Comparison of ENCODE assay signal across 9 cellular contexts in the genomic region with DNA sequence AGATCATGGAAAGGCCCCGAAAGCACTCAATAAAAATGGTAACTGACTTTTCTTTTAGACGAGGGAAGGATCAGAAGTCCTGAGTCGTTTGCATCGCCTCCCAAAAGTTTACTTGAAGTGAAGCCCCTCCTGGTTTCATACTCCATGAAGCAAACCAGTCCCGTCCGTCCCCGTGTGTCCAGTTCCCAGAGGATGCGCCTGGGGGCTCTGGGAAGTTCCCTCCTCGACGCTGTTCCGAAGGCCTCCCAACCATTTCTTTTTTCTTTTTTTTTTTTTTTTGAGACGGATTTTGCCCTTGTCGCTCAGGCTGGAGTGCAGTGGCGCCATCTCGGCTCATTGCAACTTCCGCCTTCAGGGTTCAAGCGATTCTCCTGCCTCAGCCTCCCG. TPM values are rescaled to one million over a fixed set of nuclear protein-coding genes. Genes with fewer than 3 reads are reported as not detected.
A peak's percentile ranks its signal among the peaks of the same experiment; 100 is the strongest.
DNase-seq lines count a peak whose midpoint lies in the region; ATAC-seq and TF ChIP-seq lines count a peak whose summit lies in the region.
"Had no signal": no experiment of that assay in that cellular context is flagged by ENCODE, and none has a peak within 500 bp of the region (broad histone marks: within the 10 kb centered on the region; RNA-seq: fewer than 3 reads in every experiment).

No MANE protein-coding gene starts in this region.

- no peaks in the 10 kb centered on the region for H3K79me2 ChIP-seq in PC-3 (ENCODE audit: low read length)

- ATAC-seq in PC-3, result no peak
- no peak for ATAC-seq in HG03378 (IDR thresholded peaks at IDR 0.05; ENCODE audit: unreplicated experiment)
- ATAC-seq in HG02852 (IDR thresholded peaks at IDR 0.05; ENCODE audit: unreplicated experiment), result no peak

- TF ChIP-seq CTCF in PC-3 (conservative IDR thresholded peaks at IDR 0.05; ENCODE audit: low read depth, low read length) (no peak), epithelial cell of esophagus (IDR thresholded peaks at IDR 0.05; ENCODE audit: insufficient read depth, low read depth, low read length, missing control alignments) (no peak), neural crest cell (conservative IDR thresholded peaks at IDR 0.05) (no peak), GM10248 (IDR thresholded peaks at IDR 0.05; ENCODE audit: control extremely low read depth, extremely low read depth, low read depth, missing control alignments) (no peak)

- H3F3A ChIP-seq in PC-3 (ENCODE audit: low read length, unreplicated experiment), result no peaks in the 10 kb centered on the region

- peaks cover 3% of the 10 kb centered on the region for H3K27me3 Mint-ChIP-seq in neural crest cell (ENCODE audit: low read depth)

- H3K4me3 Mint-ChIP-seq in neural crest cell, result peak overlapping the region; percentile 95

- peaks cover 42% of the 10 kb centered on the region for H3K4me1 Mint-ChIP-seq in neural crest cell

- DNase-seq in PC-3 (no peak), epithelial cell of esophagus (ENCODE audit: low read depth) (no peak), neural crest cell (ENCODE audit: low read depth, low spot score) (no peak), GM10248 (ENCODE audit: extremely low spot score) (no peak)
- no peak for DNase-seq in effector CD8-positive, alpha-beta T cell (lab: John Stamatoyannopoulos, UW)

- peak overlapping the region; percentile 76 to 95 (median 90) for H3K4me2 ChIP-seq in BLaER1 treated with 17β-estradiol and CSF1 and Interleukin-3, amounts not matched to agents 10 nM and 100 nM
- peak overlapping the region; percentile 91 for H3K4me2 ChIP-seq in PC-3 (ENCODE audit: low read length)

- CTCF ChIA-PET in PC-3 (lab: Charles Lee) (interaction anchor here (0.6 kb wide), 2 partner anchors 43 to 108 kb away, joined by 3 read pairs; no protein-coding TSS in a partner anchor), GM10248 (lab: Yijun Ruan, JAX) (interaction anchor here (0.7 to 2.2 kb wide), 8 partner anchors 8 to 290 kb away, joined by 3 to 5 read pairs (median 3); a partner anchor contains a TSS)

- H4K20me1 ChIP-seq in BLaER1 treated with 17β-estradiol and CSF1 and Interleukin-3, amounts not matched to agents 10 nM and 100 nM, result peaks cover 0 to 20% (median 0%) of the 10 kb centered on the region in 11 experiments; a peak in 6 of 22 replicates
- no peaks in the 10 kb centered on the region for H4K20me1 ChIP-seq in PC-3 (ENCODE audit: low read length)

- TSS peak; percentile 91 for BruUV-seq in PC-3 (replicated peaks; lab: Mats Ljungman, UMichigan)

- H3K4me1 ChIP-seq in BLaER1 treated with 17β-estradiol and CSF1 and Interleukin-3, amounts not matched to agents 10 nM and 100 nM, result peaks cover 27 to 38% (median 34%) of the 10 kb centered on the region in 10 experiments
- H3K4me1 ChIP-seq in PC-3 (ENCODE audit: insufficient read depth, low read length), result peaks cover 10% of the 10 kb centered on the region

- no peaks in the 10 kb centered on the region for H3K36me3 Mint-ChIP-seq in neural crest cell (ENCODE audit: low read depth)

- H3K9me2 ChIP-seq in PC-3 (replicated peaks; ENCODE audit: low read length), result no peaks in the 10 kb centered on the region

- peak overlapping the region; percentile 86 to 95 (median 90) for H3K27ac ChIP-seq in BLaER1 treated with 17β-estradiol and CSF1 and Interleukin-3, amounts not matched to agents 10 nM and 100 nM
- peak overlapping the region; percentile 47 for H3K27ac ChIP-seq in PC-3 (ENCODE audit: low read length)

- peaks cover 0 to 27% (median 0%) of the 10 kb centered on the region in 11 experiments; a peak in 5 of 22 replicates for H3K27me3 ChIP-seq in BLaER1 treated with 17β-estradiol and CSF1 and Interleukin-3, amounts not matched to agents 10 nM and 100 nM
- H3K27me3 ChIP-seq in PC-3 (ENCODE audit: low read length), result no peaks in the 10 kb centered on the region

- peak overlapping the region; percentile 98 for H2AFZ ChIP-seq in PC-3 (ENCODE audit: low read length)

- no peaks in the 10 kb centered on the region for H3K9me3 Mint-ChIP-seq in neural crest cell

- intact Hi-C loops in PC-3 (cut with micrococcal nuclease), result loop anchor here (1.0 kb wide), 1 partner anchor 65 kb away; no protein-coding TSS in a partner anchor

- peak overlapping the region; percentile 81 to 91 (median 87) for H3K9ac ChIP-seq in BLaER1 treated with 17β-estradiol and CSF1 and Interleukin-3, amounts not matched to agents 10 nM and 100 nM
- peak overlapping the region; percentile 74 for H3K9ac ChIP-seq in PC-3 (ENCODE audit: low read length)

- H3K27ac Mint-ChIP-seq in neural crest cell (ENCODE audit: unreplicated experiment), result peak overlapping the region; percentile 91

- H3K36me3 ChIP-seq in BLaER1 treated with 17β-estradiol and CSF1 and Interleukin-3, amounts not matched to agents 10 nM and 100 nM, result peaks cover 17 to 33% (median 22%) of the 10 kb centered on the region in 11 experiments
- peaks cover 15% of the 10 kb centered on the region for H3K36me3 ChIP-seq in PC-3 (ENCODE audit: low read depth, low read length)

- POLR2A ChIA-PET in PC-3 (lab: Charles Lee; ENCODE audit: unreplicated experiment), result interaction anchor here (0.6 kb wide), 3 partner anchors 19 to 879 kb away, joined by 3 read pairs; no protein-coding TSS in a partner anchor
- POLR2A ChIA-PET in GM10248 (lab: Yijun Ruan, JAX), result interaction anchor here (0.6 to 1.5 kb wide), 6 partner anchors 9 to 1024 kb away, joined by 3 to 6 read pairs (median 4); a partner anchor contains a TSS

- H3K4me3 ChIP-seq in BLaER1 treated with 17β-estradiol and CSF1 and Interleukin-3, amounts not matched to agents 10 nM and 100 nM, result peak overlapping the region; percentile 54 to 73 (median 64)
- H3K4me3 ChIP-seq in PC-3 (ENCODE audit: low read length) (peak overlapping the region; percentile 71), epithelial cell of esophagus (ENCODE audit: low read length) (peak overlapping the region; percentile 76)

- no peaks in the 10 kb centered on the region for H3K9me3 ChIP-seq in BLaER1 treated with 17β-estradiol and CSF1 and Interleukin-3, amounts not matched to agents 10 nM and 100 nM (replicated peaks in 1 of 11)
- H3K9me3 ChIP-seq in PC-3 (ENCODE audit: low read length), result no peaks in the 10 kb centered on the region

RNA-seq across cellular contexts. Expression of a gene that starts 0.7 kb away (rescaled TPM):
- total RNA-seq in PC-3 (2014; rRNA removed), result 3.8 and 7.3 TPM in 2 replicates
- total RNA-seq in neural crest cell, result 10.5 and 11.5 TPM in 2 replicates

RNA-seq across cellular contexts. Expression of a gene that starts 13.3 kb away (rescaled TPM):
- total RNA-seq in PC-3 (2014; rRNA removed) (164 and 213 TPM in 2 replicates), neural crest cell (89.8 and 97.3 TPM in 2 replicates)

RNA-seq across cellular contexts. Expression of a gene that starts 31.8 kb away (rescaled TPM):
- total RNA-seq in PC-3 (2014; rRNA removed), result not detected in 2 replicates
- total RNA-seq in neural crest cell, result not detected in 2 replicates
- total RNA-seq: pulmonary artery endothelial cell had no signal

RNA-seq across cellular contexts. Expression of a gene that starts 53.2 kb away (rescaled TPM):
- total RNA-seq in PC-3 (2014; rRNA removed) (19.2 and 35.2 TPM in 2 replicates), neural crest cell (48.1 and 48.4 TPM in 2 replicates)
